Comparison of ENCODE assay signal across 8 cellular contexts in genomic region chr12:78146365-78146772, GRCh38.
DNase-seq lines count a peak whose midpoint lies in the region; ATAC-seq and TF ChIP-seq lines count a peak whose summit lies in the region.

No MANE protein-coding gene starts in this region.

- peak; percentile 78 for ATAC-seq in GM18867 (IDR thresholded peaks at IDR 0.05; ENCODE audit: unreplicated experiment)

- H3K27me3 ChIP-seq in BE2C (peaks cover 55% of the 10 kb centered on the region), fibroblast of lung (ENCODE audit: control insufficient read depth, insufficient read depth, low read length) (no peaks in the 10 kb centered on the region)
- no peaks in the 10 kb centered on the region for H3K27me3 ChIP-seq in effector memory CD4-positive, alpha-beta T cell (replicated peaks; ENCODE audit: control insufficient read depth, insufficient read depth, low read length, poor library complexity, severe bottlenecking)

- H3K36me3 ChIP-seq in BE2C, result no peaks in the 10 kb centered on the region
- no peaks in the 10 kb centered on the region for H3K36me3 ChIP-seq in OCI-LY7 (ENCODE audit: insufficient read depth, low read length)
- no peaks in the 10 kb centered on the region for H3K36me3 ChIP-seq in fibroblast of lung (ENCODE audit: control insufficient read depth, insufficient read depth, low read length)
- no peaks in the 10 kb centered on the region for H3K36me3 ChIP-seq in effector memory CD4-positive, alpha-beta T cell (ENCODE audit: control insufficient read depth, insufficient read depth, low read length)

- no peak overlapping the region for H3K4me2 ChIP-seq in OCI-LY7 (ENCODE audit: low read length)
- no peak overlapping the region for H3K4me2 ChIP-seq in fibroblast of lung (ENCODE audit: extremely low read depth, insufficient read depth, low read length)

- H3K27ac ChIP-seq in OCI-LY7 (ENCODE audit: low read depth, low read length, poor library complexity, severe bottlenecking) (no peak overlapping the region), fibroblast of lung (ENCODE audit: insufficient read depth, low read length) (no peak overlapping the region)
- H3K27ac ChIP-seq in effector memory CD4-positive, alpha-beta T cell (ENCODE audit: insufficient read depth, low read length, poor library complexity, severe bottlenecking), result no peak overlapping the region

- intact Hi-C loops in OCI-LY7 (cut with micrococcal nuclease; ENCODE audit: unreplicated experiment), result loop anchor here (10.0 kb wide), 1 partner anchor 438 kb away; no protein-coding TSS in a partner anchor

- H3K79me2 ChIP-seq in OCI-LY7 (ENCODE audit: insufficient read depth, low read depth, low read length), result no peaks in the 10 kb centered on the region
- no peaks in the 10 kb centered on the region for H3K79me2 ChIP-seq in fibroblast of lung (ENCODE audit: control insufficient read depth, insufficient read depth, low read length)

- DNase-seq in BE2C (no peak), HPDE6-E6E7 (ENCODE audit: extremely low spot score) (peak; percentile 1), OCI-LY7 (ENCODE audit: low spot score) (peak; percentile 61), fibroblast of lung (ENCODE audit: low read depth in 2 of 2) (peak; percentile 47 to 74), retinal pigment epithelial cell (ENCODE audit: low read depth) (peak; percentile 11), nucleus accumbens (lab: John Stamatoyannopoulos, UW) (no peak)
- DNase-seq in effector memory CD4-positive, alpha-beta T cell, result no peak

- no peak overlapping the region for H3K9ac ChIP-seq in fibroblast of lung (ENCODE audit: insufficient read depth, low read length)

- H2AFZ ChIP-seq in OCI-LY7 (ENCODE audit: low read length) (no peak overlapping the region), fibroblast of lung (ENCODE audit: low read length) (no peak overlapping the region)

- H3K4me1 ChIP-seq in BE2C (no peaks in the 10 kb centered on the region), OCI-LY7 (ENCODE audit: insufficient read depth, low read length, poor library complexity, severe bottlenecking) (no peaks in the 10 kb centered on the region), fibroblast of lung (ENCODE audit: control insufficient read depth, extremely low read depth, insufficient read depth, low read length) (no peaks in the 10 kb centered on the region)
- H3K4me1 ChIP-seq in effector memory CD4-positive, alpha-beta T cell (ENCODE audit: control insufficient read depth, insufficient read depth, low read length, poor library complexity, severe bottlenecking), result no peaks in the 10 kb centered on the region

- POLR2A ChIA-PET in OCI-LY7 (lab: Charles Lee), result interaction anchor here (1.1 kb wide), 1 partner anchor 21 kb away, joined by 3 read pairs; no protein-coding TSS in a partner anchor

- CTCF ChIA-PET in OCI-LY7 (lab: Charles Lee; ENCODE audit: unreplicated experiment), result no interaction called here

- peak; percentile 77 for TF ChIP-seq CTCF in BE2C (IDR thresholded peaks at IDR 0.05; ENCODE audit: low read depth, low read length)
- TF ChIP-seq CTCF in OCI-LY7 (conservative IDR thresholded peaks at IDR 0.05; ENCODE audit: low read length), result peak; percentile 93
- peak; percentile 64 to 70 for TF ChIP-seq CTCF in fibroblast of lung (conservative IDR thresholded peaks at IDR 0.05 in 1 of 2, IDR thresholded peaks at IDR 0.05 in 1 of 2; ENCODE audit: low read depth in 1 of 2, low read length in 2 of 2)
- TF ChIP-seq CTCF in retinal pigment epithelial cell (conservative IDR thresholded peaks at IDR 0.05; ENCODE audit: low read depth, low read length), result peak; percentile 75

- H3K4me3 ChIP-seq in BE2C (ENCODE audit: low read depth, low read length) (no peak overlapping the region), OCI-LY7 (ENCODE audit: low read depth, low read length, poor library complexity, severe bottlenecking) (no peak overlapping the region), fibroblast of lung (replicated peaks in 1 of 4; ENCODE audit: control extremely low read depth in 1 of 4, insufficient read depth in 1 of 4, low read depth in 3 of 4, low read length in 4 of 4) (no peak overlapping the region), retinal pigment epithelial cell (ENCODE audit: low read length) (no peak overlapping the region)
- H3K4me3 ChIP-seq in effector memory CD4-positive, alpha-beta T cell (ENCODE audit: insufficient read depth, low read depth, low read length, poor library complexity, severe bottlenecking), result no peak overlapping the region

- no TSS peak for BruUV-seq in OCI-LY7 (replicated peaks; lab: Mats Ljungman, UMichigan)

- H3K9me2 ChIP-seq in OCI-LY7 (ENCODE audit: insufficient read depth, low read length), result no peaks in the 10 kb centered on the region

- no peaks in the 10 kb centered on the region for H3K9me3 ChIP-seq in BE2C
- no peaks in the 10 kb centered on the region for H3K9me3 ChIP-seq in OCI-LY7 (ENCODE audit: low read length)
- no peaks in the 10 kb centered on the region for H3K9me3 ChIP-seq in fibroblast of lung (ENCODE audit: control insufficient read depth, insufficient read depth, low read depth, low read length)
- H3K9me3 ChIP-seq in effector memory CD4-positive, alpha-beta T cell (ENCODE audit: control insufficient read depth, low read length), result no peaks in the 10 kb centered on the region

- H4K20me1 ChIP-seq in OCI-LY7 (ENCODE audit: insufficient read depth, low read length), result 0 out of 2 replicates have a peak, but pooled peaks cover 5% of the 10 kb centered on the region
- no peaks in the 10 kb centered on the region for H4K20me1 ChIP-seq in fibroblast of lung (ENCODE audit: control insufficient read depth, extremely low read depth, insufficient read depth, low read length)

Comparison
In these comparisons a context has a peak if more than half of its experiments do, and no peak if none do; other contexts are left out.
1. DNase-seq: peak in HPDE6-E6E7 (single experiment), OCI-LY7 (single experiment), fibroblast of lung (2 of 2) and retinal pigment epithelial cell (single experiment); none in BE2C (single experiment), effector memory CD4-positive, alpha-beta T cell (0 of 3) and nucleus accumbens (0 of 56).
2. Peak in every context shown above with its lines, with median percentiles within 50 percentile points of each other: CTCF ChIP-seq.